Comparison of ENCODE assay signal across 8 cellular contexts in the genomic region with DNA sequence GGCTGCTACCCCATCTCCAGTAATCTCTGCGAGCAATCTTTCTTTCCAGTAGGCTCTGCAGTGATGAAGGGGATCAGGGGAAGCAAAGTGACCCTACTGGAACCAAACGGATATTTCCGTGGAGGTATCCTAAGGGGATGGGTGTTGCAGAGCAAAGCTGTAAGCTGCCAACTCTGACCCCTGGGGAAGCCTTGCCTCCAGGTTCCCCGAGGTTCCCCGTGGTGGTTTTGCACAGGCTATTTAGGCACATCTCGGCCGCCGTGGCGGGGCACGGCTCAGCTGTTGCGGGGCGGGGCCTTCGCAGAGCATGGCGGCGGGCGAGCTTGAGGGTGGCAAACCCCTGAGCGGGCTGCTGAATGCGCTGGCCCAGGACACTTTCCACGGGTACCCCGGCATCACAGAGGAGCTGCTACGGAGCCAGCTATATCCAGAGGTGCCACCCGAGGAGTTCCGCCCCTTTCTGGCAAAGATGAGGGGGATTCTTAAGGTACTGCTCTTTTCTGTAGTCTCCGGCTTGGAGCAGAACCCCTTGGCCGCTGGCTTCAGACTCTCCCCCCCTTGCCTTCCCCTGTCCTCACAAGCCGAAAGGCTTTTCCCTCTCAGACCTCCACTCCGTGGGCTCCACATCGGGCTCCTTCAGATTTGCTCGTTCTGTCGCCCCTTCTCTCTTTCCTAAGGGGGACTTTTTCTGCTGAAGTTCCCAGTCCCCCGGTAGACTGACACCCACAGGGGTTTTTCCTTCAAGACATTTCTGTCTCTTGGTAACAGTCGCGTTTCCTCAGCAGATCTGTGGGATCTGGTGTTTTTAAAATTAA. TPM values are rescaled to one million over a fixed set of nuclear protein-coding genes. Genes with fewer than 3 reads are reported as not detected.
DNase-seq lines count a peak whose midpoint lies in the region; ATAC-seq, FAIRE-seq and TF ChIP-seq lines count a peak whose summit lies in the region.

Gene COMMD1, plus strand, starts transcription at position 303 of the 815 bp plus-strand sequence. Its CDS starts 5 bp downstream, at position 308.

- no peaks in the 10 kb centered on the region for H3K27me3 Mint-ChIP-seq in activated naive CD4-positive, alpha-beta T cell treated with anti-CD3 and anti-CD28 coated beads, Interleukin-2, amount 50 U/mL, for 24 hours
- H3K27me3 Mint-ChIP-seq in osteocyte (ENCODE audit: unreplicated experiment): no peaks in the 10 kb centered on the region

- H3K27me3 ChIP-seq in Loucy (ENCODE audit: insufficient read depth, low read length, poor library complexity, severe bottlenecking) (no peaks in the 10 kb centered on the region), thoracic aorta (replicated peaks; ENCODE audit: insufficient read depth) (no peaks in the 10 kb centered on the region)

- FAIRE-seq in H54 (lab: Jason Lieb, UNC): peak; percentile 80

- H3F3A ChIP-seq in Loucy (ENCODE audit: low read depth): no peaks in the 10 kb centered on the region

- H3K4me3 ChIP-seq in Loucy (ENCODE audit: low read length, poor library complexity, severe bottlenecking): peak within 1 kb of the TSS; percentile 90
- peak within 1 kb of the TSS; percentile 83 for H3K4me3 ChIP-seq in thoracic aorta

- peak within 1 kb of the TSS; percentile 77 for H3K9ac ChIP-seq in Loucy (ENCODE audit: low read depth, low read length, poor library complexity, severe bottlenecking)

- H3K27ac Mint-ChIP-seq in activated naive CD4-positive, alpha-beta T cell treated with anti-CD3 and anti-CD28 coated beads, Interleukin-2, amount 50 U/mL, for 24 hours: peak within 1 kb of the TSS; percentile 72
- H3K27ac Mint-ChIP-seq in osteocyte (ENCODE audit: unreplicated experiment): peak within 1 kb of the TSS; percentile 91

- H2AFZ ChIP-seq in Loucy (ENCODE audit: low read length): peak within 1 kb of the TSS; percentile 96

- no peaks in the 10 kb centered on the region for H3K9me2 ChIP-seq in Loucy (replicated peaks; ENCODE audit: low read depth, low read length)

- H4K20me1 ChIP-seq in Loucy (ENCODE audit: insufficient read depth, low read length, poor library complexity, severe bottlenecking): no peaks in the 10 kb centered on the region

- H3K9me3 Mint-ChIP-seq in activated naive CD4-positive, alpha-beta T cell treated with anti-CD3 and anti-CD28 coated beads, Interleukin-2, amount 50 U/mL, for 24 hours: no peaks in the 10 kb centered on the region
- no peaks in the 10 kb centered on the region for H3K9me3 Mint-ChIP-seq in osteocyte (ENCODE audit: unreplicated experiment)

- peak within 1 kb of the TSS; percentile 26 to 48 for H3K27ac ChIP-seq in thoracic aorta

- DNase-seq in GF-D8 (lab: John Stamatoyannopoulos, UW): peak; percentile 40
- DNase-seq in H54 (ENCODE audit: insufficient read length, low spot score): peak; percentile 75
- DNase-seq in SKM-1 (lab: John Stamatoyannopoulos, UW; ENCODE audit: unreplicated experiment): peak; percentile 25
- peak; percentile 62 for DNase-seq in glomerular visceral epithelial cell (ENCODE audit: extremely low spot score)
- peak; percentile 88 for DNase-seq in osteocyte (ENCODE audit: extremely low spot score, unreplicated experiment)
- peak; percentile 29 for DNase-seq in thoracic aorta (ENCODE audit: low spot score)

- peaks cover 33% of the 10 kb centered on the region for H3K4me1 Mint-ChIP-seq in activated naive CD4-positive, alpha-beta T cell treated with anti-CD3 and anti-CD28 coated beads, Interleukin-2, amount 50 U/mL, for 24 hours
- H3K4me1 Mint-ChIP-seq in osteocyte (ENCODE audit: unreplicated experiment): peaks cover 8% of the 10 kb centered on the region

- H3K4me3 Mint-ChIP-seq in activated naive CD4-positive, alpha-beta T cell treated with anti-CD3 and anti-CD28 coated beads, Interleukin-2, amount 50 U/mL, for 24 hours: peak within 1 kb of the TSS; percentile 97
- peak within 1 kb of the TSS; percentile 98 for H3K4me3 Mint-ChIP-seq in osteocyte (ENCODE audit: unreplicated experiment)

- peaks cover 17% of the 10 kb centered on the region; the same call in 1 of the 2 replicates for H3K79me2 ChIP-seq in Loucy (ENCODE audit: insufficient read depth, low read length)

- H3K4me2 ChIP-seq in Loucy (ENCODE audit: low read depth, low read length, poor library complexity, severe bottlenecking): peak within 1 kb of the TSS; percentile 82

- peak; percentile 88 for TF ChIP-seq POLR2A in H54 (IDR thresholded peaks at IDR 0.05; ENCODE audit: low read depth, low read length)

- peak; percentile 50 for ATAC-seq in thoracic aorta (ENCODE audit: insufficient number of reproducible peaks, low FRiP score, low read depth)

- no peaks in the 10 kb centered on the region for H3K36me3 Mint-ChIP-seq in activated naive CD4-positive, alpha-beta T cell treated with anti-CD3 and anti-CD28 coated beads, Interleukin-2, amount 50 U/mL, for 24 hours
- H3K36me3 Mint-ChIP-seq in osteocyte (ENCODE audit: unreplicated experiment): no peaks in the 10 kb centered on the region

- H3K4me1 ChIP-seq in Loucy (ENCODE audit: insufficient read depth, low read length, poor library complexity, severe bottlenecking): peaks cover 8% of the 10 kb centered on the region
- peaks cover 15 to 18% of the 10 kb centered on the region in 2 donors for H3K4me1 ChIP-seq in thoracic aorta (ENCODE audit: control insufficient read depth in 1 of 2, low read depth in 2 of 2)

- TF ChIP-seq CTCF in Loucy (conservative IDR thresholded peaks at IDR 0.05; ENCODE audit: low read length) (no peak), osteocyte (IDR thresholded peaks at IDR 0.05) (no peak), thoracic aorta (IDR thresholded peaks at IDR 0.05) (no peak)

- no peaks in the 10 kb centered on the region for H3K36me3 ChIP-seq in Loucy (ENCODE audit: insufficient read depth, low read length)
- no peaks in the 10 kb centered on the region for H3K36me3 ChIP-seq in thoracic aorta

- H3K9me3 ChIP-seq in Loucy (ENCODE audit: insufficient read depth, low read depth, low read length) (no peaks in the 10 kb centered on the region), thoracic aorta (no peaks in the 10 kb centered on the region)

RNA-seq across cellular contexts. Expression of gene COMMD1, which starts in this region (rescaled TPM):
- total RNA-seq in osteocyte (36.1 and 39.7 TPM in 2 replicates), thoracic aorta (10 to 100 TPM; 51.1 to 57.8 TPM)

Comparison
In these comparisons a context has a peak if more than half of its experiments do, and no peak if none do; other contexts are left out.
1. Peak in every context shown above with its lines: DNase-seq, ATAC-seq, H3K4me3 ChIP-seq and H3K27ac ChIP-seq.
2. DNase-seq: peak in every context shown above with its lines; median percentile 88 in osteocyte; 75 in H54; 62 in glomerular visceral epithelial cell; 40 in GF-D8; 29 in thoracic aorta; 25 in SKM-1.